In genomic region chr3:63625161-63625560, GRCh38 we compare ENCODE assay signal across 12 cellular contexts. TPM values are rescaled to one million over a fixed set of nuclear protein-coding genes. Genes with fewer than 3 reads are reported as not detected.
DNase-seq lines count a peak whose midpoint lies in the region; ATAC-seq and TF ChIP-seq lines count a peak whose summit lies in the region.
"Had no signal": no experiment of that assay in that cellular context is flagged by ENCODE, and none has a peak within 500 bp of the region (broad histone marks: within the 10 kb centered on the region; RNA-seq: fewer than 3 reads in every experiment).

No MANE protein-coding gene starts in this region.

- no peaks in the 10 kb centered on the region for H3K27me3 ChIP-seq in IMR-90 (ENCODE audit: control insufficient read depth, insufficient read depth, low read length)
- no peaks in the 10 kb centered on the region for H3K27me3 ChIP-seq in kidney epithelial cell (ENCODE audit: control insufficient read depth, insufficient read depth, low read length)

- DNase-seq in Ammon's horn (ENCODE audit: low spot score) (peak; percentile 4), IMR-90 (peak; percentile 89), amniotic stem cell (lab: John Stamatoyannopoulos, UW) (peak; percentile 79), kidney epithelial cell (ENCODE audit: low read depth) (peak; percentile 12), LoVo (ENCODE audit: low spot score) (no peak), NCI-H526 treated with DMSO at 0.1 percent for 48 hours (lab: John Stamatoyannopoulos, UW) (no peak)
- DNase-seq: activated T-cell treated with anti-CD3 and anti-CD28 coated beads, Interleukin-2, amount 50 U/mL, for 24 hours; GF-D8; naive B cell; NCI-H1436 had no signal

- POLR2A ChIA-PET in IMR-90 (lab: Charles Lee; ENCODE audit: unreplicated experiment): no interaction called here

- H2BK20ac ChIP-seq in IMR-90 (ENCODE audit: low read depth, low read length): no peak overlapping the region

- no peak overlapping the region for H2AK9ac ChIP-seq in IMR-90 (replicated peaks; ENCODE audit: low read depth, low read length, poor library complexity)

- H3K36me3 ChIP-seq in IMR-90 (ENCODE audit: control insufficient read depth, insufficient read depth, low read length): no peaks in the 10 kb centered on the region
- H3K36me3 ChIP-seq in kidney epithelial cell (ENCODE audit: control insufficient read depth, insufficient read depth, low read length): no peaks in the 10 kb centered on the region

- peak overlapping the region; percentile 31; the same call in 1 of the 2 replicates for H3K4me2 ChIP-seq in IMR-90 (ENCODE audit: low read depth, low read length)

- no peak overlapping the region for H3K27ac ChIP-seq in IMR-90 (ENCODE audit: insufficient read depth, low read length)

- dilution Hi-C loops in IMR-90 (cut with HindIII; ENCODE audit: low sequenced_read_pairs, unreplicated experiment): no loop called here

- BruUV-seq in IMR-90 (replicated peaks; lab: Mats Ljungman, UMichigan): no TSS peak

- ATAC-seq in IMR-90 (ENCODE audit: low read depth): peak; percentile 62
- no peak for ATAC-seq in GM19397 (IDR thresholded peaks at IDR 0.05; ENCODE audit: unreplicated experiment)
- no peak for ATAC-seq in GM21737 (IDR thresholded peaks at IDR 0.05; ENCODE audit: unreplicated experiment)

- H3K56ac ChIP-seq in IMR-90 (ENCODE audit: extremely low read depth, insufficient read depth, low read length): no peak overlapping the region

- H2BK15ac ChIP-seq in IMR-90 (ENCODE audit: low read depth, low read length): no peak overlapping the region

- no peak overlapping the region for H3K18ac ChIP-seq in IMR-90 (ENCODE audit: low read depth, low read length)

- H4K20me1 ChIP-seq in IMR-90 (ENCODE audit: insufficient read depth, low read length): no peaks in the 10 kb centered on the region

- in situ Hi-C loops in IMR-90 (cut with MboI; ENCODE audit: low sequenced_read_pairs): no loop called here

- no peak overlapping the region for H4K8ac ChIP-seq in IMR-90 (ENCODE audit: low read depth in 2 of 2, low read length in 2 of 2)

- H2BK5ac ChIP-seq in IMR-90 (ENCODE audit: low read depth, low read length, poor library complexity, severe bottlenecking): no peak overlapping the region

- TF ChIP-seq CTCF in IMR-90 (conservative IDR thresholded peaks at IDR 0.05; ENCODE audit: low read depth, low read length) (no peak), kidney epithelial cell (IDR thresholded peaks at IDR 0.05; ENCODE audit: insufficient read depth, low read length, poor library complexity, severe bottlenecking) (no peak)

- TF ChIP-seq POLR2A in IMR-90 (IDR thresholded peaks at IDR 0.05; ENCODE audit: low read depth, low read length): no peak

- no peak overlapping the region for H3K23ac ChIP-seq in IMR-90 (ENCODE audit: low read depth, low read length)

- no peak overlapping the region for H2AK5ac ChIP-seq in IMR-90 (ENCODE audit: low read depth, low read length)

- no CpG with 5 or more reads among the region's 4 CpGs for WGBS in IMR-90 (ENCODE audit: extremely low coverage in 2 of 2, insufficient read length in 1 of 2), 2 experiments

- H4K91ac ChIP-seq in IMR-90 (ENCODE audit: insufficient read depth, low read depth, low read length): no peak overlapping the region

- H3K4ac ChIP-seq in IMR-90 (ENCODE audit: low read depth, low read length): no peak overlapping the region

- no peaks in the 10 kb centered on the region for H3K79me1 ChIP-seq in IMR-90 (ENCODE audit: low read depth in 1 of 2, low read length in 2 of 2)

- no peak overlapping the region for H4K5ac ChIP-seq in IMR-90 (ENCODE audit: low read depth, low read length)

- H3K4me3 ChIP-seq in IMR-90 (ENCODE audit: insufficient read depth, low read depth, low read length) (no peak overlapping the region), kidney epithelial cell (ENCODE audit: low read depth, low read length) (no peak overlapping the region)

- CTCF ChIA-PET in IMR-90 (lab: Yijun Ruan, JAX): no interaction called here

- no peak for TF ChIP-seq RAD21 in IMR-90 (IDR thresholded peaks at IDR 0.05; ENCODE audit: low read length)

- no peak overlapping the region for H3K14ac ChIP-seq in IMR-90 (replicated peaks; ENCODE audit: low read depth, low read length)

- H3K4me1 ChIP-seq in IMR-90 (ENCODE audit: control insufficient read depth, insufficient read depth, low read length): no peaks in the 10 kb centered on the region; the same call in 1 of the 2 replicates

- no peak overlapping the region for H2BK120ac ChIP-seq in IMR-90 (ENCODE audit: low read depth, low read length)

- no peaks in the 10 kb centered on the region for H3K9me1 ChIP-seq in IMR-90 (ENCODE audit: insufficient read depth, low read length)

- intact Hi-C loops in IMR-90 (cut with micrococcal nuclease): no loop called here

- peak overlapping the region; percentile 39 for H2AFZ ChIP-seq in IMR-90 (replicated peaks; ENCODE audit: low read length, poor library complexity)

- no peaks in the 10 kb centered on the region for H3K9me3 ChIP-seq in IMR-90 (ENCODE audit: control insufficient read depth, insufficient read depth, low read length)

- no peak overlapping the region for H3K9ac ChIP-seq in IMR-90 (ENCODE audit: low read depth, low read length)

TF ChIP-seq in IMR-90, 13 proteins besides CTCF, POLR2A, EP300 and RAD21:
- TF ChIP-seq CEBPB (IDR thresholded peaks at IDR 0.05; ENCODE audit: low read depth, low read length): no peak
- no peak for TF ChIP-seq RFX5 (IDR thresholded peaks at IDR 0.05; ENCODE audit: low read depth, low read length)
- no peak for TF ChIP-seq RCOR1 (IDR thresholded peaks at IDR 0.05; ENCODE audit: insufficient replicate concordance, low read length)
- no peak for TF ChIP-seq MAFK (IDR thresholded peaks at IDR 0.05; ENCODE audit: low read depth, low read length)
- TF ChIP-seq FOS (IDR thresholded peaks at IDR 0.05; ENCODE audit: low read depth, low read length): no peak

RNA-seq across cellular contexts. Expression of gene SNTN, which starts 27.3 kb away (rescaled TPM):
- total RNA-seq in IMR-90 (2012; rRNA removed) (not detected in 2 replicates), kidney epithelial cell (not detected in 2 replicates)
- polyA plus RNA-seq in IMR-90 (2012; rRNA removed): not detected in 2 replicates
- polyA plus RNA-seq in IMR-90 (2012; cell fraction: cytosol; rRNA removed): not detected in 2 replicates
- polyA plus RNA-seq in IMR-90 (2012; cell fraction: nucleus; rRNA removed; ENCODE audit: low replicate concordance): not detected in 2 replicates

Comparison
In these comparisons a context has a peak if more than half of its experiments do, and no peak if none do; other contexts are left out.
1. DNase-seq: peak in Ammon's horn (single experiment), IMR-90 (single experiment), amniotic stem cell (single experiment) and kidney epithelial cell (single experiment); none in LoVo (single experiment) and NCI-H526 treated with DMSO at 0.1 percent for 48 hours (single experiment).